9 cellular contexts compared by ENCODE assay signal in the genomic region with DNA sequence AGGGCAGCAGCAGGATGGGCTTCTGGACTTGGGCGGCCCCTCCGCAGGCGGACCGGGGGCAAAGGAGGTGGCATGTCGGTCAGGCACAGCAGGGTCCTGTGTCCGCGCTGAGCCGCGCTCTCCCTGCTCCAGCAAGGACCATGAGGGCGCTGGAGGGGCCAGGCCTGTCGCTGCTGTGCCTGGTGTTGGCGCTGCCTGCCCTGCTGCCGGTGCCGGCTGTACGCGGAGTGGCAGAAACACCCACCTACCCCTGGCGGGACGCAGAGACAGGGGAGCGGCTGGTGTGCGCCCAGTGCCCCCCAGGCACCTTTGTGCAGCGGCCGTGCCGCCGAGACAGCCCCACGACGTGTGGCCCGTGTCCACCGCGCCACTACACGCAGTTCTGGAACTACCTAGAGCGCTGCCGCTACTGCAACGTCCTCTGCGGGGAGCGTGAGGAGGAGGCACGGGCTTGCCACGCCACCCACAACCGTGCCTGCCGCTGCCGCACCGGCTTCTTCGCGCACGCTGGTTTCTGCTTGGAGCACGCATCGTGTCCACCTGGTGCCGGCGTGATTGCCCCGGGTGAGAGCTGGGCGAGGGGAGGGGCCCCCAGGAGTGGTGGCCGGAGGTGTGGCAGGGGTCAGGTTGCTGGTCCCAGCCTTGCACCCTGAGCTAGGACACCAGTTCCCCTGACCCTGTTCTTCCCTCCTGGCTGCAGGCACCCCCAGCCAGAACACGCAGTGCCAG. TPM values are rescaled to one million over a fixed set of nuclear protein-coding genes. Genes with fewer than 3 reads are reported as not detected.
DNase-seq lines count a peak whose midpoint lies in the region; ATAC-seq and TF ChIP-seq lines count a peak whose summit lies in the region.
"Had no signal": no experiment of that assay in that cellular context is flagged by ENCODE, and none has a peak within 500 bp of the region (broad histone marks: within the 10 kb centered on the region; RNA-seq: fewer than 3 reads in every experiment).

Gene TNFRSF6B (plus strand): TSS at position 25 of the 729 bp plus-strand sequence. CDS start 116 bp downstream, at position 141.

- H3K9me3 ChIP-seq in ectodermal cell (ENCODE audit: control insufficient read depth, low read length) (no peaks in the 10 kb centered on the region), aorta (ENCODE audit: control insufficient read depth, low read length) (no peaks in the 10 kb centered on the region)

- TF ChIP-seq CTCF in mesothelial cell of epicardium (IDR thresholded peaks at IDR 0.05; ENCODE audit: unreplicated experiment) = no peak

- H3K27ac ChIP-seq in ectodermal cell (ENCODE audit: insufficient read depth, low read depth, low read length, poor library complexity, severe bottlenecking) = no peak within 1 kb of the TSS
- H3K27ac ChIP-seq in aorta (ENCODE audit: low read depth in 1 of 2, low read length in 2 of 2) = no peak within 1 kb of the TSS

- H3K4me1 ChIP-seq in ectodermal cell (ENCODE audit: control insufficient read depth, insufficient read depth, low read length) (peaks cover 5% of the 10 kb centered on the region), aorta (ENCODE audit: control insufficient read depth in 1 of 2, insufficient read depth in 2 of 2, low read length in 2 of 2) (no peaks in the 10 kb centered on the region)

- H3K27me3 ChIP-seq in ectodermal cell (ENCODE audit: control insufficient read depth, insufficient read depth, low read length, poor library complexity, severe bottlenecking) = no peaks in the 10 kb centered on the region
- no peaks in the 10 kb centered on the region for H3K27me3 ChIP-seq in aorta (ENCODE audit: control insufficient read depth in 1 of 2, insufficient read depth in 2 of 2, low read length in 1 of 2)

- ATAC-seq in aorta (ENCODE audit: low FRiP score) (no peak), GM18867 (IDR thresholded peaks at IDR 0.05; ENCODE audit: unreplicated experiment) (no peak)

- H3K4me1 Mint-ChIP-seq in mesothelial cell of epicardium = no peaks in the 10 kb centered on the region

- DNase-seq in stimulated activated CD4-positive, alpha-beta T cell treated with anti-CD3 and anti-CD28 coated beads, Interleukin-4, amount 100 ng/mL, for 1 hour = peak; percentile 36
- no peak for DNase-seq in stimulated activated CD4-positive, alpha-beta T cell treated with anti-CD3 and anti-CD28 coated beads, Interleukin-4, amount 100 ng/mL, for 24 hours
- no peak for DNase-seq in mesothelial cell of epicardium (ENCODE audit: low spot score in 2 of 2, unreplicated experiment in 2 of 2)
- DNase-seq in aorta = peak; percentile 55 to 76
- DNase-seq in NCI-H2196 (lab: John Stamatoyannopoulos, UW; ENCODE audit: unreplicated experiment) = no peak
- DNase-seq in HPDE6-E6E7 (ENCODE audit: extremely low spot score) = no peak
- DNase-seq: GDM1 had no signal

- no peaks in the 10 kb centered on the region for H3K9me3 Mint-ChIP-seq in mesothelial cell of epicardium

- no peak within 1 kb of the TSS for H3K27ac Mint-ChIP-seq in mesothelial cell of epicardium

- H3K36me3 ChIP-seq in ectodermal cell (ENCODE audit: control insufficient read depth, insufficient read depth, low read length) (no peaks in the 10 kb centered on the region), aorta (ENCODE audit: control insufficient read depth in 1 of 2, insufficient read depth in 2 of 2, low read length in 1 of 2) (no peaks in the 10 kb centered on the region)

- peaks cover 7% of the 10 kb centered on the region for H3K36me3 Mint-ChIP-seq in mesothelial cell of epicardium

- no peaks in the 10 kb centered on the region for H3K27me3 Mint-ChIP-seq in mesothelial cell of epicardium (ENCODE audit: low read depth)

- H3K4me3 Mint-ChIP-seq in mesothelial cell of epicardium = peak within 1 kb of the TSS; percentile 43

- H3K4me3 ChIP-seq in ectodermal cell (ENCODE audit: insufficient read depth, low read depth, low read length) = peak within 1 kb of the TSS; percentile 4
- no peak within 1 kb of the TSS for H3K4me3 ChIP-seq in aorta (ENCODE audit: low read length in 2 of 2)

- intact Hi-C loops in aorta (cut with DNase I) = no loop called here

- WGBS in ectodermal cell, 2 experiments = 72 to 74% methylated on average over 52 of the region's 52 CpGs
- 12 to 17% methylated on average over 51 to 52 of the region's 52 CpGs for WGBS in aorta, 2 donors

RNA-seq across cellular contexts. Expression of gene TNFRSF6B, which starts in this region (rescaled TPM):
- polyA plus RNA-seq in ectodermal cell (2013, experiment 1 of 4) = 3.2 TPM
- polyA plus RNA-seq in ectodermal cell (2013, experiment 2 of 4) = 0.53 TPM
- polyA plus RNA-seq in ectodermal cell (2013, experiment 3 of 4) = 0.59 TPM
- polyA plus RNA-seq in ectodermal cell (2013, experiment 4 of 4) = 2.2 TPM
- 1.6 TPM in 1 of 3 replicates, not detected in the others for total RNA-seq in mesothelial cell of epicardium
- total RNA-seq in aorta = 10 to 100 TPM in 1 of 2 donors, 1 to 10 TPM in 1; 5.9 to 11.5 TPM
- polyA plus RNA-seq in aorta = 10 to 100 TPM in 1 of 2 donors, 1 to 10 TPM in 1; 2.1 to 73.9 TPM

Comparison
In these comparisons a context has a peak if more than half of its experiments do, and no peak if none do; other contexts are left out.
1. DNase-seq: peak in stimulated activated CD4-positive, alpha-beta T cell treated with anti-CD3 and anti-CD28 coated beads, Interleukin-4, amount 100 ng/mL, for 1 hour (single experiment) and aorta (2 of 2); none in stimulated activated CD4-positive, alpha-beta T cell treated with anti-CD3 and anti-CD28 coated beads, Interleukin-4, amount 100 ng/mL, for 24 hours (single experiment), mesothelial cell of epicardium (0 of 2), NCI-H2196 (single experiment) and HPDE6-E6E7 (single experiment).